In genomic region chr2:172253190-172254052, GRCh38 we compare ENCODE assay signal across 8 cellular contexts.
DNase-seq lines count a peak whose midpoint lies in the region; ATAC-seq, FAIRE-seq and TF ChIP-seq lines count a peak whose summit lies in the region.

No MANE protein-coding gene starts in this region.

- H3K4me1 ChIP-seq in GM23248 (ENCODE audit: insufficient read depth) (peaks cover 65% of the 10 kb centered on the region), adipocyte (ENCODE audit: control insufficient read depth, insufficient read depth, low read length) (peaks cover 31% of the 10 kb centered on the region), kidney (ENCODE audit: control insufficient read depth in 1 of 2, insufficient read depth in 1 of 2, low read depth in 1 of 2, low read length in 2 of 2) (peaks cover 0 to 9% of the 10 kb centered on the region in 2 donors)

- H3K36me3 ChIP-seq in GM23248 (ENCODE audit: low read depth) (no peaks in the 10 kb centered on the region), adipocyte (ENCODE audit: control insufficient read depth, insufficient read depth, low read length, severe bottlenecking) (no peaks in the 10 kb centered on the region), kidney (ENCODE audit: control insufficient read depth in 1 of 2, insufficient read depth in 2 of 2, low read length in 2 of 2) (no peaks in the 10 kb centered on the region)

- peak overlapping the region; percentile 32 for H3K4me2 ChIP-seq in GM23248 (ENCODE audit: unreplicated experiment)

- no peak for TF ChIP-seq CTCF in kidney (IDR thresholded peaks at IDR 0.05; ENCODE audit: borderline replicate concordance, extremely low read depth, insufficient read depth)

- H3K9ac ChIP-seq in GM23248 (peak overlapping the region; percentile 16; the same call in 1 of the 2 replicates), adipocyte (ENCODE audit: low read length) (no peak overlapping the region), kidney (ENCODE audit: low read length in 2 of 2) (no peak overlapping the region)

- no peak for FAIRE-seq in kidney (lab: Jason Lieb, UNC)

- H3K4me3 ChIP-seq in GM23248 (no peak overlapping the region), adipocyte (ENCODE audit: low read length) (no peak overlapping the region), kidney (ENCODE audit: low read length in 2 of 2) (no peak overlapping the region)

- 0 out of 2 replicates have a peak overlapping the region, but pooled peaks have one; percentile 2 for H2AFZ ChIP-seq in GM23248

- H3K9me2 ChIP-seq in GM23248 (ENCODE audit: insufficient read depth): no peaks in the 10 kb centered on the region

- no peaks in the 10 kb centered on the region for H3K79me2 ChIP-seq in GM23248 (ENCODE audit: insufficient read depth)

- no peaks in the 10 kb centered on the region for H3K27me3 ChIP-seq in GM23248 (replicated peaks; ENCODE audit: insufficient read depth)
- H3K27me3 ChIP-seq in adipocyte (replicated peaks; ENCODE audit: control insufficient read depth, insufficient read depth, low read length): no peaks in the 10 kb centered on the region

- ATAC-seq in HG03025 (IDR thresholded peaks at IDR 0.05; ENCODE audit: low FRiP score, unreplicated experiment): no peak

- H3K27ac ChIP-seq in GM23248 (peak overlapping the region; percentile 76), kidney (ENCODE audit: low read depth in 2 of 2, low read length in 2 of 2) (peak overlapping the region; percentile 67)

- DNase-seq in GM23248: peak; percentile 98
- peak; percentile 97 for DNase-seq in RKO (ENCODE audit: low spot score)
- peak; percentile 96 for DNase-seq in adipocyte (ENCODE audit: low read depth)
- DNase-seq in kidney: peak; percentile 82
- peak; percentile 19 to 49 (median 26) for DNase-seq in stimulated activated CD4-positive, alpha-beta T cell treated with anti-CD3 and anti-CD28 coated beads, TNF-alpha, amount 100 ng/mL, for 4 hours (ENCODE audit: low read depth in 3 of 3)
- DNase-seq in middle frontal gyrus (ENCODE audit: extremely low spot score, low spot score): no peak
- DNase-seq in cerebellar nuclear complex (lab: John Stamatoyannopoulos, UW): no peak

- peaks cover 63% of the 10 kb centered on the region for H3F3A ChIP-seq in GM23248 (ENCODE audit: insufficient read depth)

- in situ Hi-C loops in GM23248 (cut with MboI): no loop called here

- H3K9me3 ChIP-seq in GM23248 (ENCODE audit: low read depth) (no peaks in the 10 kb centered on the region), adipocyte (ENCODE audit: control insufficient read depth, low read length) (no peaks in the 10 kb centered on the region), kidney (ENCODE audit: control insufficient read depth in 1 of 2, low read length in 2 of 2) (no peaks in the 10 kb centered on the region)

- 58% methylated on average over 16 of the region's 16 CpGs for WGBS in GM23248 (ENCODE audit: low coverage in 1 of 2, low lambda C conversion rate in 2 of 2, missing lambda C conversion rate in 2 of 2), 2 experiments

- intact Hi-C loops in kidney (cut with DNase I): no loop called here

- no peaks in the 10 kb centered on the region for H4K20me1 ChIP-seq in GM23248 (ENCODE audit: insufficient read depth)

Comparison
In these comparisons a context has a peak if more than half of its experiments do, and no peak if none do; other contexts are left out.
1. DNase-seq: peak in GM23248 (single experiment), RKO (single experiment), adipocyte (single experiment), kidney (single experiment) and stimulated activated CD4-positive, alpha-beta T cell treated with anti-CD3 and anti-CD28 coated beads, TNF-alpha, amount 100 ng/mL, for 4 hours (3 of 3); none in middle frontal gyrus (single experiment) and cerebellar nuclear complex (0 of 2).